ENCODE assay signal across 1 cellular context in the genomic region with DNA sequence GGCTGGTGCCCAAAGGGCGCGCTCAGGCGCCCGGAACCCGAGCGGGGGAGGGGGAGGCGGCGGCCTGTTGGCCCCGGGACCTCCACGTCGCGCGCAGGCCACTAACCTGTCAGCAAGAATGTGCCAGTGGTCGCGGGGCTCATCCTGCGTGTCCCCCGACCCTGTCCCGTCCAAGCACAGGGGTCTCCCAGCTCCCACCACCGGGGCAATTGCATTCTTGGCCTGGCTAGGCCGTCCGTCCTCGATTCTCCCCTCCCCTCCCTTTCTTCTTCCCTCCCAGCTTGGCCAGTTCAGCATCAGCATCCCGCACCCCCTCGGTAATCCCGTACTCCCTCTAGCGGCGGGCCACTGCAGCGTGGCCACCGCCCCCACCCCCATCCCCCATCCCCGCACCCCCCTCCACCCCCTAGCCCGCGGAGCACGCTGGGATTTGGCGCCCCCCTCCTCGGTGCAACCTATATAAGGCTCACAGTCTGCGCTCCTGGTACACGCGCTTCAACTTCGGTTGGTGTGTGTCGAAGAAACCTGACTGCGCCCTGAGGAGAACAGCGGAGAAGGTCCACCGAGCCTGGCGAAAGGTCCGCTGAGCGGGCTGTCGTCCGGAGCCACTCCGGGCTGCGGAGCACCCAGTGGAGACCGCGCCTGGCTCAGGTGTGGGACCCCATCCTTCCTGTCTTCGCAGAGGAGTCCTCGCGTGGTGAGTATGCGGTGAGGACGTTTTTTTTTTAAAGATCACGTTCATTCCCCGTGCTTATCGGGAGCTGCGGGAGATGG.
TF ChIP-seq lines count a peak whose summit lies in the region.

SGCE (minus strand) TSS at position 250 of the 774 bp plus-strand sequence; CDS start at position 215, 35 bp downstream.

TF ChIP-seq in HepG2, 621 proteins besides CTCF, POLR2A, EP300 and RAD21 (continued from another document and continues in another):
- TF ChIP-seq HMGXB3 (CRISPR knock-in tag; IDR thresholded peaks at IDR 0.05; ENCODE audit: borderline replicate concordance) (no peak), ZNF678 (CRISPR knock-in tag; IDR thresholded peaks at IDR 0.05) (no peak), NFIC (IDR thresholded peaks at IDR 0.05; ENCODE audit: low read length) (no peak), SNAI1 (CRISPR knock-in tag; IDR thresholded peaks at IDR 0.05; ENCODE audit: borderline replicate concordance) (no peak), BRD4 (CRISPR knock-in tag; IDR thresholded peaks at IDR 0.05) (no peak), TOPORS (CRISPR knock-in tag; IDR thresholded peaks at IDR 0.05) (no peak), KLF6 (CRISPR knock-in tag; IDR thresholded peaks at IDR 0.05) (no peak), ZFP36L1 (CRISPR knock-in tag; IDR thresholded peaks at IDR 0.05) (no peak), MAFF (IDR thresholded peaks at IDR 0.05; ENCODE audit: low read depth, low read length) (no peak), MXD4 (CRISPR knock-in tag; IDR thresholded peaks at IDR 0.05) (no peak), ZNF766 (CRISPR knock-in tag; IDR thresholded peaks at IDR 0.05; ENCODE audit: borderline replicate concordance) (no peak), NR3C1 (CRISPR knock-in tag; IDR thresholded peaks at IDR 0.05) (no peak), NRL (CRISPR knock-in tag; IDR thresholded peaks at IDR 0.05; ENCODE audit: borderline replicate concordance) (no peak), ELK4 (CRISPR knock-in tag; IDR thresholded peaks at IDR 0.05; ENCODE audit: borderline replicate concordance) (no peak), ZGPAT (CRISPR knock-in tag; IDR thresholded peaks at IDR 0.05) (peak; percentile 43; the same call in 1 of the 2 replicates), ZNF17 (CRISPR knock-in tag; IDR thresholded peaks at IDR 0.05) (no peak), ADNP (CRISPR knock-in tag; IDR thresholded peaks at IDR 0.05) (no peak), RAD51 (IDR thresholded peaks at IDR 0.05; ENCODE audit: borderline replicate concordance) (no peak), ZMYM3 (CRISPR knock-in tag; IDR thresholded peaks at IDR 0.05) (no peak), ZNF646 (CRISPR knock-in tag; IDR thresholded peaks at IDR 0.05) (no peak), ZFAT (CRISPR knock-in tag; conservative IDR thresholded peaks at IDR 0.05) (no peak), ZBTB7B (CRISPR knock-in tag; IDR thresholded peaks at IDR 0.05) (peak; percentile 14; the same call in 1 of the 2 replicates), ZNF205 (CRISPR knock-in tag; IDR thresholded peaks at IDR 0.05) (0 out of 2 replicates have a peak, but pooled peaks have one; percentile 33), ZBTB38 (CRISPR knock-in tag; IDR thresholded peaks at IDR 0.05) (peak; percentile 41; the same call in 1 of the 2 replicates), MTA1 (CRISPR knock-in tag; IDR thresholded peaks at IDR 0.05; ENCODE audit: borderline replicate concordance) (peak; percentile 51; the same call in 1 of the 2 replicates), ZNF33A (CRISPR knock-in tag; IDR thresholded peaks at IDR 0.05; ENCODE audit: borderline replicate concordance) (no peak), TBP (CRISPR knock-in tag; IDR thresholded peaks at IDR 0.05) (no peak), ZNF772 (CRISPR knock-in tag; IDR thresholded peaks at IDR 0.05) (no peak), TAF15 (IDR thresholded peaks at IDR 0.05; ENCODE audit: low read depth, low read length, poor library complexity, severe bottlenecking) (no peak), CHD2 (IDR thresholded peaks at IDR 0.05; ENCODE audit: low read depth, low read length) (no peak)
- TF ChIP-seq, protein P1, sequence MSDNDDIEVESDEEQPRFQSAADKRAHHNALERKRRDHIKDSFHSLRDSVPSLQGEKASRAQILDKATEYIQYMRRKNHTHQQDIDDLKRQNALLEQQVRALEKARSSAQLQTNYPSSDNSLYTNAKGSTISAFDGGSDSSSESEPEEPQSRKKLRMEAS (IDR thresholded peaks at IDR 0.05), result peak; percentile 76
- TF ChIP-seq, protein P2, sequence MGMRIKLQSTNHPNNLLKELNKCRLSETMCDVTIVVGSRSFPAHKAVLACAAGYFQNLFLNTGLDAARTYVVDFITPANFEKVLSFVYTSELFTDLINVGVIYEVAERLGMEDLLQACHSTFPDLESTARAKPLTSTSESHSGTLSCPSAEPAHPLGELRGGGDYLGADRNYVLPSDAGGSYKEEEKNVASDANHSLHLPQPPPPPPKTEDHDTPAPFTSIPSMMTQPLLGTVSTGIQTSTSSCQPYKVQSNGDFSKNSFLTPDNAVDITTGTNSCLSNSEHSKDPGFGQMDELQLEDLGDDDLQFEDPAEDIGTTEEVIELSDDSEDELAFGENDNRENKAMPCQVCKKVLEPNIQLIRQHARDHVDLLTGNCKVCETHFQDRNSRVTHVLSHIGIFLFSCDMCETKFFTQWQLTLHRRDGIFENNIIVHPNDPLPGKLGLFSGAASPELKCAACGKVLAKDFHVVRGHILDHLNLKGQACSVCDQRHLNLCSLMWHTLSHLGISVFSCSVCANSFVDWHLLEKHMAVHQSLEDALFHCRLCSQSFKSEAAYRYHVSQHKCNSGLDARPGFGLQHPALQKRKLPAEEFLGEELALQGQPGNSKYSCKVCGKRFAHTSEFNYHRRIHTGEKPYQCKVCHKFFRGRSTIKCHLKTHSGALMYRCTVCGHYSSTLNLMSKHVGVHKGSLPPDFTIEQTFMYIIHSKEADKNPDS (CRISPR knock-in tag; IDR thresholded peaks at IDR 0.05), result no peak
- TF ChIP-seq, protein P3, sequence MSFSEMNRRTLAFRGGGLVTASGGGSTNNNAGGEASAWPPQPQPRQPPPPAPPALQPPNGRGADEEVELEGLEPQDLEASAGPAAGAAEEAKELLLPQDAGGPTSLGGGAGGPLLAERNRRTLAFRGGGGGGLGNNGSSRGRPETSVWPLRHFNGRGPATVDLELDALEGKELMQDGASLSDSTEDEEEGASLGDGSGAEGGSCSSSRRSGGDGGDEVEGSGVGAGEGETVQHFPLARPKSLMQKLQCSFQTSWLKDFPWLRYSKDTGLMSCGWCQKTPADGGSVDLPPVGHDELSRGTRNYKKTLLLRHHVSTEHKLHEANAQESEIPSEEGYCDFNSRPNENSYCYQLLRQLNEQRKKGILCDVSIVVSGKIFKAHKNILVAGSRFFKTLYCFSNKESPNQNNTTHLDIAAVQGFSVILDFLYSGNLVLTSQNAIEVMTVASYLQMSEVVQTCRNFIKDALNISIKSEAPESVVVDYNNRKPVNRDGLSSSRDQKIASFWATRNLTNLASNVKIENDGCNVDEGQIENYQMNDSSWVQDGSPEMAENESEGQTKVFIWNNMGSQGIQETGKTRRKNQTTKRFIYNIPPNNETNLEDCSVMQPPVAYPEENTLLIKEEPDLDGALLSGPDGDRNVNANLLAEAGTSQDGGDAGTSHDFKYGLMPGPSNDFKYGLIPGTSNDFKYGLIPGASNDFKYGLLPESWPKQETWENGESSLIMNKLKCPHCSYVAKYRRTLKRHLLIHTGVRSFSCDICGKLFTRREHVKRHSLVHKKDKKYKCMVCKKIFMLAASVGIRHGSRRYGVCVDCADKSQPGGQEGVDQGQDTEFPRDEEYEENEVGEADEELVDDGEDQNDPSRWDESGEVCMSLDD (CRISPR knock-in tag; IDR thresholded peaks at IDR 0.05; ENCODE audit: borderline replicate concordance), result no peak
- TF ChIP-seq, protein P4, sequence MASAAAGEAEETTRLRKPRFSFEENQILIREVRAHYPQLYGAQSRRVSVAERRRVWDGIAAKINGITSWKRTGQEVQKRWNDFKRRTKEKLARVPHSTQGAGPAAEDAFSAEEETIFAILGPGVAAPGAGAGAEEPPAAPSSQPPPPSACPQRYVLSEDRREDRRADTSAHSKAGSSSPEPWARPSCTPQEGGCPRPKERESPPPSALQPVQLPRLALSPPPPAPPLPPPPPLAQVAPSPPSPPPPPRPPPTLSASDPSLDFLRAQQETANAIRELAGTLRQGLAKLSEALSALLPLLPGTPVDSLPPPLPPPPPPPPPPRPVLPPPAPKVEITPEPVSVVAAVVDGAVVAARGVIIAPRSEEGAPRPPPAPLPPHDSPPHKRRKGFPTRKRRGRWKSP (CRISPR knock-in tag; IDR thresholded peaks at IDR 0.05), result peak; percentile 72; the same call in 1 of the 2 replicates
- TF ChIP-seq, protein P5, sequence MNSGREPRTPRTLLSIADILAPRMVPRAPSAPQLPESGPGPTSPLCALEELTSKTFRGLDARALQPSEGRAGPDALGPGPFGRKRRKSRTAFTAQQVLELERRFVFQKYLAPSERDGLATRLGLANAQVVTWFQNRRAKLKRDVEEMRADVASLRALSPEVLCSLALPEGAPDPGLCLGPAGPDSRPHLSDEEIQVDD (CRISPR knock-in tag; IDR thresholded peaks at IDR 0.05; ENCODE audit: borderline replicate concordance), result no peak
